ENCODE assay signal across 1 cellular context in the genomic region with DNA sequence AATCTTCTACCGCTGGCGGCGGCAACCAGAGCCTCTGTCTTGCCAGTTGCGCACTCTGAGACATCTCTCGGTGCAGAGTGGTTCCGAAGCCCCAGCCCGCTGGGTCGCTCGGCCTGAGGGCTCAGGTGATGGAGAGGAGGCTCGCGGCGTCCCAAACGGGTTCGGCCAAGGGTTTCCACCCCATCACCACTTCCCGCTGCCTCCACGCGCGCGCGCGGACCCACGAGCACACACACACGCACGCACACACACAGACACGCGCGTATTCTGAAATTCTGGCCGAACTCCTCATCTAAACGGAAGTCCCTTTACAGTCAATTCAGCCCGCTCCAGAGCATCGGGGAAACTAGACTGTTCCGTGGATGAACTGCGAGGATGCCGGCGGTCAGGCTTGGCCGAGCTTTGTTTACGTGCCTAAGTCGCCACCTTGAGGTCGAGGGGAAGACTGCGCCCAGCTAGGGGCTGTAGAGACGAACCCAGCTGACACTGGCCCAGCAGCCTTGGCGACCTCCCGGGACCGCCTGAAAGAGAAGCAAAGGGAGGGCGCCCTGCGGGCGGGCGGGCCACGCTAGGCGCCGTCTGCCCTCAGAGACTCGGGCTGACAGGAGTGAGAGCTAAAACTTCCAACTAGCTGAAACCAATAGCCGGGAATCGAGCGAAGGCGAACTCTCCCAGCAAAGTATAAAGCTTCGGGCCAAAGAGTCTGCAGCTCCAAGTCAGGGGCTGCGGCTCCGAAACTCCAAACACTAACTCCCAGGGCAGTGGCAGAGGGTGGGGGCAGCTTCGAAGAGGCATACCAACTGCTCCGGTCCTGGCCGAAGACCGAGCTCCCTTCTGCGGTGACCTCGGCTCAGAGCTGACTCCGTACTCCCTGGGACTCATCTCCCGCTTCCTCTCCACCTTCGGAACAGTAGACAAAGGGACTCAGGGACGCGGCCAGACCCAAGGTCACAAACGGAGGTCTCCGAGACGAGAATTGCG.
TF ChIP-seq lines count a peak whose summit lies in the region.

No MANE protein-coding gene starts in this region.

TF ChIP-seq in GM12878, 131 proteins besides CTCF, POLR2A, EP300 and RAD21 (continued from another document):
- TF ChIP-seq ZBTB4 (CRISPR knock-in tag; IDR thresholded peaks at IDR 0.05) (no peak), ZNF687 (IDR thresholded peaks at IDR 0.05) (no peak)
